8 cellular contexts compared by ENCODE assay signal in the genomic region with DNA sequence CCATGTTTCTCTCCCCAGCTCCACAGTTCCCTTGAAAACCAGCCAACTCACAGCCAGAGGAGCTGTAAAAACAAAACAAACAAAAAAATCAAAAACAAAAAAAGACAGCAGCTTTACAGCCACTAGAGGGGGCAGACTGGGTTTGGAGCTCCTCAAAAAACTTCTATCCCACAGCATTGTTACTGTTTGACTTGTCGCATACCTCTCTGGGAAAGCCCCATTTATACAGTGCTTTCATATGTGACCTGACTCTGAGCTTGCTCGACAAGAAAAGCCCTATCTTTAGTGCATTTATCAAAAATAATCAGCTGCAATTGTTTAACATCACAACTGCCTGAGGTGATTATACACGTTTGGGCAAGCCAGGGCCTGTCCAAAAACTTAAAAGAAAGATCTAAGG. TPM values are rescaled to one million over a fixed set of nuclear protein-coding genes. Genes with fewer than 3 reads are reported as not detected.
A peak's percentile ranks its signal among the peaks of the same experiment; 100 is the strongest.
DNase-seq lines count a peak whose midpoint lies in the region; ATAC-seq, FAIRE-seq and TF ChIP-seq lines count a peak whose summit lies in the region.

No MANE protein-coding gene starts in this region.

- H2BK120ac ChIP-seq in trophoblast cell (ENCODE audit: insufficient read depth, low read length, poor library complexity): no peak overlapping the region

- DNase-seq in Calu3 (peak; percentile 46), NCI-H446 treated with DMSO at 0.1 percent for 48 hours (lab: John Stamatoyannopoulos, UW) (peak; percentile 31), trophoblast cell (peak; percentile 7 to 67), 8988T (no peak)
- no peak for DNase-seq in activated CD4-positive, alpha-beta T cell treated with anti-CD3 and anti-CD28 coated beads, Interleukin-2, amount 50 U/mL, for 48 hours

- no peak overlapping the region for H2AFZ ChIP-seq in trophoblast cell (ENCODE audit: insufficient read depth, low read length, poor library complexity)

- FAIRE-seq in endometrium (lab: Jason Lieb, UNC): peak; percentile 79

- H3K79me2 ChIP-seq in trophoblast cell (ENCODE audit: control insufficient read depth, insufficient read depth, low read length, poor library complexity): no peaks in the 10 kb centered on the region

- no peak overlapping the region for H3K27ac ChIP-seq in trophoblast cell (ENCODE audit: low read depth, low read length)

- H3K4me1 ChIP-seq in trophoblast cell (ENCODE audit: control insufficient read depth in 1 of 2, insufficient read depth in 2 of 2, low read length in 2 of 2): no peaks in the 10 kb centered on the region

- H3K4me3 ChIP-seq in trophoblast cell (ENCODE audit: low read depth, low read length): no peak overlapping the region

- H2BK12ac ChIP-seq in trophoblast cell (ENCODE audit: low read length): no peak overlapping the region

- H4K12ac ChIP-seq in trophoblast cell (ENCODE audit: low read depth, low read length): no peak overlapping the region

- peak; percentile 25 for TF ChIP-seq CTCF in Calu3 (IDR thresholded peaks at IDR 0.05; ENCODE audit: unreplicated experiment)

- H3K9me3 Mint-ChIP-seq in Calu3 (ENCODE audit: low read depth, unreplicated experiment): no peaks in the 10 kb centered on the region

- no peak overlapping the region for H4K8ac ChIP-seq in trophoblast cell (ENCODE audit: low read depth, low read length)

- intact Hi-C loops in Calu3 (cut with micrococcal nuclease; ENCODE audit: unreplicated experiment): loop anchor here (1.0 to 5.0 kb wide), 2 partner anchors 21 to 152 kb away; a partner anchor contains a TSS

- no peaks in the 10 kb centered on the region for H3K36me3 ChIP-seq in trophoblast cell (ENCODE audit: control insufficient read depth in 1 of 2, insufficient read depth in 2 of 2, low read length in 2 of 2)

- H3K9me3 ChIP-seq in trophoblast cell (ENCODE audit: insufficient read depth, low read depth, low read length): no peaks in the 10 kb centered on the region

- H2AK5ac ChIP-seq in trophoblast cell (ENCODE audit: low read length): no peak overlapping the region

- no peak overlapping the region for H3K23ac ChIP-seq in trophoblast cell (ENCODE audit: low read length)

- no peaks in the 10 kb centered on the region for H3K79me1 ChIP-seq in trophoblast cell (ENCODE audit: low read length)

- H3K4me2 ChIP-seq in trophoblast cell (ENCODE audit: low read length): no peak overlapping the region

- H3K9ac ChIP-seq in trophoblast cell (ENCODE audit: low read length): no peak overlapping the region

- no TSS peak for BruUV-seq in Calu3 (replicated peaks; lab: Mats Ljungman, UMichigan)

- H3K18ac ChIP-seq in trophoblast cell (ENCODE audit: low read length): no peak overlapping the region

- CTCF ChIA-PET in Calu3 (lab: Charles Lee): interaction anchor here (0.6 to 1.7 kb wide), 8 partner anchors 22 to 247 kb away, joined by 3 to 31 read pairs (median 6); a partner anchor contains a TSS

- H3K4me3 Mint-ChIP-seq in Calu3 (ENCODE audit: low read depth, unreplicated experiment): no peak overlapping the region

- no peak overlapping the region for H4K91ac ChIP-seq in trophoblast cell (ENCODE audit: low read depth, low read length)

- peaks cover 7% of the 10 kb centered on the region for H3K4me1 Mint-ChIP-seq in Calu3 (ENCODE audit: low read depth, unreplicated experiment)

- ATAC-seq in GM18868 (IDR thresholded peaks at IDR 0.05; ENCODE audit: unreplicated experiment): peak; percentile 100
- ATAC-seq in HG02970 (IDR thresholded peaks at IDR 0.05; ENCODE audit: low FRiP score, unreplicated experiment): peak; percentile 93

- H3K27me3 Mint-ChIP-seq in Calu3 (ENCODE audit: unreplicated experiment): no peaks in the 10 kb centered on the region

- H3K4ac ChIP-seq in trophoblast cell (ENCODE audit: low read depth, low read length): no peak overlapping the region

- no CpG with 5 or more reads among the region's 3 CpGs for WGBS in trophoblast cell (ENCODE audit: extremely low coverage, insufficient coverage, insufficient read length)

- H3K14ac ChIP-seq in trophoblast cell (ENCODE audit: low read length): no peak overlapping the region

- no peaks in the 10 kb centered on the region for H3K36me3 Mint-ChIP-seq in Calu3 (ENCODE audit: insufficient read depth, unreplicated experiment)

- H2BK5ac ChIP-seq in trophoblast cell (ENCODE audit: low read depth, low read length, poor library complexity): no peak overlapping the region

- no peaks in the 10 kb centered on the region for H3K27me3 ChIP-seq in trophoblast cell (ENCODE audit: insufficient read depth, low read length)

- H3K27ac Mint-ChIP-seq in Calu3 (ENCODE audit: unreplicated experiment): no peak overlapping the region

RNA-seq across cellular contexts. Expression of a gene that starts 21.6 kb away (rescaled TPM):
- 69.1 and 70.6 TPM in 2 replicates for total RNA-seq in Calu3 (2022)
- polyA plus RNA-seq in trophoblast cell (2013): 51.6 and 52.2 TPM in 2 replicates

RNA-seq across cellular contexts. Expression of a gene that starts 29.0 kb away (rescaled TPM):
- 31.5 and 45.4 TPM in 2 replicates for total RNA-seq in Calu3 (2022)
- polyA plus RNA-seq in trophoblast cell (2013): 1.0 and 1.6 TPM in 2 replicates

RNA-seq across cellular contexts. Expression of a gene that starts 30.3 kb away (rescaled TPM):
- not detected in 2 replicates for total RNA-seq in Calu3 (2022)
- not detected in 2 replicates for polyA plus RNA-seq in trophoblast cell (2013)

Comparison
In these comparisons a context has a peak if more than half of its experiments do, and no peak if none do; other contexts are left out.
1. DNase-seq: peak in Calu3 (single experiment), NCI-H446 treated with DMSO at 0.1 percent for 48 hours (single experiment) and trophoblast cell (2 of 2); none in 8988T (single experiment) and activated CD4-positive, alpha-beta T cell treated with anti-CD3 and anti-CD28 coated beads, Interleukin-2, amount 50 U/mL, for 48 hours (0 of 2).